In genomic region chr17:28644782-28645575, GRCh38 we compare ENCODE assay signal across 1 cellular context.
TF ChIP-seq lines count a peak whose summit lies in the region.

Gene BLTP2, minus strand, starts transcription at chr17:28645158. Its CDS starts 102 bp downstream, at chr17:28645056.

TF ChIP-seq in HepG2, 621 proteins besides CTCF, POLR2A, EP300 and RAD21 (continued from another document and continues in another):
- TF ChIP-seq, protein P1, sequence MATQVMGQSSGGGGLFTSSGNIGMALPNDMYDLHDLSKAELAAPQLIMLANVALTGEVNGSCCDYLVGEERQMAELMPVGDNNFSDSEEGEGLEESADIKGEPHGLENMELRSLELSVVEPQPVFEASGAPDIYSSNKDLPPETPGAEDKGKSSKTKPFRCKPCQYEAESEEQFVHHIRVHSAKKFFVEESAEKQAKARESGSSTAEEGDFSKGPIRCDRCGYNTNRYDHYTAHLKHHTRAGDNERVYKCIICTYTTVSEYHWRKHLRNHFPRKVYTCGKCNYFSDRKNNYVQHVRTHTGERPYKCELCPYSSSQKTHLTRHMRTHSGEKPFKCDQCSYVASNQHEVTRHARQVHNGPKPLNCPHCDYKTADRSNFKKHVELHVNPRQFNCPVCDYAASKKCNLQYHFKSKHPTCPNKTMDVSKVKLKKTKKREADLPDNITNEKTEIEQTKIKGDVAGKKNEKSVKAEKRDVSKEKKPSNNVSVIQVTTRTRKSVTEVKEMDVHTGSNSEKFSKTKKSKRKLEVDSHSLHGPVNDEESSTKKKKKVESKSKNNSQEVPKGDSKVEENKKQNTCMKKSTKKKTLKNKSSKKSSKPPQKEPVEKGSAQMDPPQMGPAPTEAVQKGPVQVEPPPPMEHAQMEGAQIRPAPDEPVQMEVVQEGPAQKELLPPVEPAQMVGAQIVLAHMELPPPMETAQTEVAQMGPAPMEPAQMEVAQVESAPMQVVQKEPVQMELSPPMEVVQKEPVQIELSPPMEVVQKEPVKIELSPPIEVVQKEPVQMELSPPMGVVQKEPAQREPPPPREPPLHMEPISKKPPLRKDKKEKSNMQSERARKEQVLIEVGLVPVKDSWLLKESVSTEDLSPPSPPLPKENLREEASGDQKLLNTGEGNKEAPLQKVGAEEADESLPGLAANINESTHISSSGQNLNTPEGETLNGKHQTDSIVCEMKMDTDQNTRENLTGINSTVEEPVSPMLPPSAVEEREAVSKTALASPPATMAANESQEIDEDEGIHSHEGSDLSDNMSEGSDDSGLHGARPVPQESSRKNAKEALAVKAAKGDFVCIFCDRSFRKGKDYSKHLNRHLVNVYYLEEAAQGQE (IDR thresholded peaks at IDR 0.05; ENCODE audit: borderline replicate concordance in 1 of 2, low read depth in 1 of 2, low read length in 2 of 2) = peak in 1 of 2 experiments; percentile 25; a peak in 1 of 4 replicates
- TF ChIP-seq FLYWCH1 (CRISPR knock-in tag; IDR thresholded peaks at IDR 0.05) (0 out of 2 replicates have a peak, but pooled peaks have one; percentile 32), KLF12 (CRISPR knock-in tag; IDR thresholded peaks at IDR 0.05; ENCODE audit: borderline replicate concordance) (peak; percentile 84; the same call in 1 of the 2 replicates), PHF5A (CRISPR knock-in tag; IDR thresholded peaks at IDR 0.05; ENCODE audit: low read depth, unreplicated experiment) (peak; percentile 30), ZNF510 (CRISPR knock-in tag; IDR thresholded peaks at IDR 0.05; ENCODE audit: low read depth) (peak; percentile 68; the same call in 1 of the 2 replicates), IRF9 (CRISPR knock-in tag; IDR thresholded peaks at IDR 0.05; ENCODE audit: borderline replicate concordance) (peak; percentile 74), ZNF691 (CRISPR knock-in tag; IDR thresholded peaks at IDR 0.05; ENCODE audit: borderline replicate concordance, low read depth) (peak; percentile 65; the same call in 1 of the 2 replicates), MEF2D (CRISPR knock-in tag; IDR thresholded peaks at IDR 0.05) (no peak; the same call in 1 of the 2 replicates), ELK4 (CRISPR knock-in tag; IDR thresholded peaks at IDR 0.05; ENCODE audit: borderline replicate concordance) (no peak), GLMP (CRISPR knock-in tag; IDR thresholded peaks at IDR 0.05; ENCODE audit: borderline replicate concordance) (no peak), ZBTB40 (IDR thresholded peaks at IDR 0.05) (no peak), ZBTB40 (CRISPR knock-in tag; IDR thresholded peaks at IDR 0.05) (peak; percentile 73; the same call in 1 of the 2 replicates), MYC (CRISPR knock-in tag; IDR thresholded peaks at IDR 0.05; ENCODE audit: borderline replicate concordance) (peak; percentile 90), ZNF225 (CRISPR knock-in tag; IDR thresholded peaks at IDR 0.05) (no peak), TAF1 (CRISPR knock-in tag; IDR thresholded peaks at IDR 0.05) (peak; percentile 75), ZMYM4 (CRISPR knock-in tag; IDR thresholded peaks at IDR 0.05) (peak; percentile 75), ZNF605 (CRISPR knock-in tag; IDR thresholded peaks at IDR 0.05) (peak; percentile 67), ZNF451 (CRISPR knock-in tag; IDR thresholded peaks at IDR 0.05) (peak; percentile 63), PAXIP1 (CRISPR knock-in tag; conservative IDR thresholded peaks at IDR 0.05) (peak; percentile 45), ZNF547 (CRISPR knock-in tag; IDR thresholded peaks at IDR 0.05) (peak; percentile 65), MEIS2 (CRISPR knock-in tag; IDR thresholded peaks at IDR 0.05) (peak; percentile 64), ZNF788 (CRISPR knock-in tag; IDR thresholded peaks at IDR 0.05; ENCODE audit: borderline replicate concordance) (peak; percentile 90; the same call in 1 of the 2 replicates)
- TF ChIP-seq, protein P2, sequence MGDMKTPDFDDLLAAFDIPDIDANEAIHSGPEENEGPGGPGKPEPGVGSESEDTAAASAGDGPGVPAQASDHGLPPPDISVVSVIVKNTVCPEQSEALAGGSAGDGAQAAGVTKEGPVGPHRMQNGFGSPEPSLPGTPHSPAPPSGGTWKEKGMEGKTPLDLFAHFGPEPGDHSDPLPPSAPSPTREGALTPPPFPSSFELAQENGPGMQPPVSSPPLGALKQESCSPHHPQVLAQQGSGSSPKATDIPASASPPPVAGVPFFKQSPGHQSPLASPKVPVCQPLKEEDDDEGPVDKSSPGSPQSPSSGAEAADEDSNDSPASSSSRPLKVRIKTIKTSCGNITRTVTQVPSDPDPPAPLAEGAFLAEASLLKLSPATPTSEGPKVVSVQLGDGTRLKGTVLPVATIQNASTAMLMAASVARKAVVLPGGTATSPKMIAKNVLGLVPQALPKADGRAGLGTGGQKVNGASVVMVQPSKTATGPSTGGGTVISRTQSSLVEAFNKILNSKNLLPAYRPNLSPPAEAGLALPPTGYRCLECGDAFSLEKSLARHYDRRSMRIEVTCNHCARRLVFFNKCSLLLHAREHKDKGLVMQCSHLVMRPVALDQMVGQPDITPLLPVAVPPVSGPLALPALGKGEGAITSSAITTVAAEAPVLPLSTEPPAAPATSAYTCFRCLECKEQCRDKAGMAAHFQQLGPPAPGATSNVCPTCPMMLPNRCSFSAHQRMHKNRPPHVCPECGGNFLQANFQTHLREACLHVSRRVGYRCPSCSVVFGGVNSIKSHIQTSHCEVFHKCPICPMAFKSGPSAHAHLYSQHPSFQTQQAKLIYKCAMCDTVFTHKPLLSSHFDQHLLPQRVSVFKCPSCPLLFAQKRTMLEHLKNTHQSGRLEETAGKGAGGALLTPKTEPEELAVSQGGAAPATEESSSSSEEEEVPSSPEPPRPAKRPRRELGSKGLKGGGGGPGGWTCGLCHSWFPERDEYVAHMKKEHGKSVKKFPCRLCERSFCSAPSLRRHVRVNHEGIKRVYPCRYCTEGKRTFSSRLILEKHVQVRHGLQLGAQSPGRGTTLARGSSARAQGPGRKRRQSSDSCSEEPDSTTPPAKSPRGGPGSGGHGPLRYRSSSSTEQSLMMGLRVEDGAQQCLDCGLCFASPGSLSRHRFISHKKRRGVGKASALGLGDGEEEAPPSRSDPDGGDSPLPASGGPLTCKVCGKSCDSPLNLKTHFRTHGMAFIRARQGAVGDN (CRISPR knock-in tag; IDR thresholded peaks at IDR 0.05) = peak; percentile 93
